In the genomic region with DNA sequence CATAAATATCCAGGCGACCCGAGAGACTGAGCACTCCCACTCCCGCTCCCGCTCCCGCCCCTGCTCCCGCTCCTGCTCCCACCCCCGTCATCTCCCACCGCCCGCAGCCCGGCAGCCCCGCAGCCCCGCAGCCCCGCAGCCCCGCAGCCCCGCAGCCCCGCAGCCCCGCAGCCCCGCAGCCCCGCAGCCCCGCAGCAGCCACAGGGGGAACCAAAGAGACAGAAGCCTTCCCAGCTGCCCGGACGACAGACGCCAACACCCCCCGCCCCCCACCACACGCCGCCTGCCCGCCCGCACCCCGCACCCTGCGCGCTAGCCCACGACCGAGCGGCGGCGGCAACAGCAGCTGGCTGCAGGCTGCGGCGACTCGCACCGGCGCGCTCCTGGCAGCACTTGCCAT, we compare ENCODE assay signal across 4 cellular contexts. TPM values are rescaled to one million over a fixed set of nuclear protein-coding genes. Genes with fewer than 3 reads are reported as not detected.
"Had no signal": no experiment of that assay in that cellular context is flagged by ENCODE, and none has a peak within 500 bp of the region (broad histone marks: within the 10 kb centered on the region; RNA-seq: fewer than 3 reads in every experiment).

Gene PABPC1L2B (plus strand): TSS at position 301 of the 400 bp plus-strand sequence. CDS start 704 bp downstream, outside the sequence.

RNA-seq across cellular contexts. Expression of gene PABPC1L2B, which starts in this region (rescaled TPM):
- total RNA-seq: LHCN-M2, M059J, MCF 10A, NCI-H460 had no signal
